8 cellular contexts compared by ENCODE assay signal in the genomic region with DNA sequence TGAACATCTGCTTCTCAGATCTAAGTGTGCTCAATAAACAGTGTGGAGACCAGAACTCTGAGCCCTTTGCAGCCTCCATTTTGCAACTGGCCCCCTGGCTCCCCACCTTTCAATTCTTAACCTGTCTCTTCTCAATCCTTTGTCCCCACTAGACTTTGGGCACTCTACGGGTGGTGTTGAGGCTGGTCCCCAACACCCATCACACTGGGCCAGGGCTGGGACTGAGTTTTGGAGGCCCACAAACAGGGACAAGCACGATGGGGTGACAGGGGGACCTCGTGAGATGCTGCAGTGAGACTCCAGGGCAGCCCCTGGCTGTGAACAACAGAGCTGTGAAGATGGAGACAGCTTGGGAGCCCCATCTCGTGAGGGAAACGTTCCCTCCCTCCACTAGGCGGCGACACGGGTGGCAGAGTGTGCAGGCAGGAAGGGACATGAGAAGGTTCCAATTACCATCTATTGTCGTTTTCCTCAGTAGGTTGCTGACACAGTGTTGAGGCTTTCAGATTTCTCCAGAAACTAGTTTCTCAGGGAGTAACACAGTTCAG. TPM values are rescaled to one million over a fixed set of nuclear protein-coding genes. Genes with fewer than 3 reads are reported as not detected.
A peak's percentile ranks its signal among the peaks of the same experiment; 100 is the strongest.
DNase-seq lines count a peak whose midpoint lies in the region; ATAC-seq and TF ChIP-seq lines count a peak whose summit lies in the region.

No MANE protein-coding gene starts in this region.

- TF ChIP-seq CTCF in WI38 (IDR thresholded peaks at IDR 0.05; ENCODE audit: low read depth, low read length) (peak; percentile 42), colonic mucosa (IDR thresholded peaks at IDR 0.05) (peak; percentile 28), natural killer cell (IDR thresholded peaks at IDR 0.05) (peak; percentile 49), ascending aorta (IDR thresholded peaks at IDR 0.05) (no peak)

- H3K4me3 Mint-ChIP-seq in CD4-positive, alpha-beta memory T cell = peak overlapping the region; percentile 47 to 74 (median 53)
- H3K4me3 Mint-ChIP-seq in natural killer cell = peak overlapping the region; percentile 58

- peaks cover 14 to 39% of the 10 kb centered on the region in 2 donors for H3K36me3 Mint-ChIP-seq in CD4-positive, alpha-beta memory T cell
- H3K36me3 Mint-ChIP-seq in natural killer cell = no peaks in the 10 kb centered on the region

- no peak overlapping the region for H3K27ac ChIP-seq in CD4-positive, alpha-beta memory T cell (ENCODE audit: low read depth, low read length)
- H3K27ac ChIP-seq in colonic mucosa (no peak overlapping the region), ascending aorta (no peak overlapping the region)

- peaks cover 44% of the 10 kb centered on the region for H3K4me1 ChIP-seq in CD4-positive, alpha-beta memory T cell (ENCODE audit: insufficient read depth, low read length)
- H3K4me1 ChIP-seq in colonic mucosa (peaks cover 22% of the 10 kb centered on the region), ascending aorta (peaks cover 18 to 25% of the 10 kb centered on the region in 2 donors)

- H3K27me3 ChIP-seq in CD4-positive, alpha-beta memory T cell (ENCODE audit: insufficient read depth, low read length) = no peaks in the 10 kb centered on the region
- no peaks in the 10 kb centered on the region for H3K27me3 ChIP-seq in colonic mucosa
- no peaks in the 10 kb centered on the region for H3K27me3 ChIP-seq in ascending aorta

- peaks cover 23% of the 10 kb centered on the region for H3K36me3 ChIP-seq in CD4-positive, alpha-beta memory T cell (ENCODE audit: insufficient read depth, low read length)
- peaks cover under 1% of the 10 kb centered on the region for H3K36me3 ChIP-seq in colonic mucosa
- H3K36me3 ChIP-seq in ascending aorta = peaks cover 0 to 14% of the 10 kb centered on the region in 2 donors

- peaks cover 0 to 3% (median 0%) of the 10 kb centered on the region in 8 donors for H3K9me3 Mint-ChIP-seq in CD4-positive, alpha-beta memory T cell
- H3K9me3 Mint-ChIP-seq in natural killer cell = no peaks in the 10 kb centered on the region

- no peak overlapping the region for H3K4me3 ChIP-seq in CD4-positive, alpha-beta memory T cell (ENCODE audit: low read length in 2 of 2)
- no peak overlapping the region for H3K4me3 ChIP-seq in WI38 (ENCODE audit: low read depth, low read length)
- no peak overlapping the region for H3K4me3 ChIP-seq in colonic mucosa
- H3K4me3 ChIP-seq in ascending aorta = no peak overlapping the region

- H3K27me3 Mint-ChIP-seq in CD4-positive, alpha-beta memory T cell = no peaks in the 10 kb centered on the region
- H3K27me3 Mint-ChIP-seq in natural killer cell (ENCODE audit: low read depth in 2 of 2) = no peaks in the 10 kb centered on the region

- peak; percentile 68 to 77 (median 73) for DNase-seq in CD4-positive, alpha-beta memory T cell
- DNase-seq in HT1080 (ENCODE audit: low read depth) (peak; percentile 30), colonic mucosa (peak; percentile 58), natural killer cell (peak; percentile 59), ascending aorta (ENCODE audit: low spot score in 2 of 2) (no peak)

- H3K9ac ChIP-seq in colonic mucosa (ENCODE audit: low read depth in 2 of 2, low read length in 2 of 2) = no peak overlapping the region

- ATAC-seq in natural killer cell (no peak), HG03097 (IDR thresholded peaks at IDR 0.05; ENCODE audit: low FRiP score, unreplicated experiment) (no peak), HG02981 (IDR thresholded peaks at IDR 0.05; ENCODE audit: unreplicated experiment) (no peak)

- H3K27ac Mint-ChIP-seq in CD4-positive, alpha-beta memory T cell = peak overlapping the region in 6 of 7 donors; percentile 4 to 83 (median 37)
- H3K27ac Mint-ChIP-seq in natural killer cell = peak overlapping the region; percentile 51 to 52

- H3K4me1 Mint-ChIP-seq in CD4-positive, alpha-beta memory T cell = peaks cover 24 to 51% (median 35%) of the 10 kb centered on the region in 4 donors
- H3K4me1 Mint-ChIP-seq in natural killer cell = peaks cover 37 to 58% of the 10 kb centered on the region in 2 donors

- intact Hi-C loops in CD4-positive, alpha-beta memory T cell (cut with micrococcal nuclease) = loop anchor here (1.0 kb wide), 1 partner anchor 10 kb away; no protein-coding TSS in a partner anchor
- intact Hi-C loops in colonic mucosa (cut with DNase I) (no loop called here), natural killer cell (cut with micrococcal nuclease) (no loop called here), ascending aorta (cut with DNase I) (no loop called here)

- CTCF ChIA-PET in CD4-positive, alpha-beta memory T cell (lab: Charles Lee; ENCODE audit: partially characterized antibody) = interaction anchor here (0.7 to 5.2 kb wide), 6 partner anchors 10 to 284 kb away, joined by 3 to 26 read pairs (median 11); partner anchors contain the start of gene CAPN10

- POLR2A ChIA-PET in CD4-positive, alpha-beta memory T cell (lab: Charles Lee; ENCODE audit: partially characterized antibody) = interaction anchor here (0.6 to 12.6 kb wide), 3 partner anchors 16 to 1093 kb away, joined by 4 to 249 read pairs (median 13); partner anchors contain the start of genes CAPN10 and RNPEPL1

- H3K9me3 ChIP-seq in CD4-positive, alpha-beta memory T cell (ENCODE audit: control insufficient read depth in 1 of 2, low read length in 2 of 2) = no peaks in the 10 kb centered on the region
- H3K9me3 ChIP-seq in colonic mucosa (no peaks in the 10 kb centered on the region), ascending aorta (no peaks in the 10 kb centered on the region)

RNA-seq across cellular contexts. Expression of gene ANKMY1, which starts 1.2 kb away (rescaled TPM):
- 10 to 100 TPM; 71.4 to 84.8 TPM for total RNA-seq in CD4-positive, alpha-beta memory T cell
- 10 to 100 TPM in 1 of 2 donors, 1 to 10 TPM in 1; 9.4 to 15.2 TPM for polyA plus RNA-seq in CD4-positive, alpha-beta memory T cell
- total RNA-seq in HT1080 (2014; rRNA removed; shearing (Covaris generic)) = 5.9 and 6.0 TPM in 2 replicates
- polyA plus RNA-seq in HT1080 (2015; cell fraction: cytosol; rRNA removed) = 7.0 and 8.3 TPM in 2 replicates
- polyA plus RNA-seq in HT1080 (2015; cell fraction: nucleus; rRNA removed) = 19.7 and 23.9 TPM in 2 replicates
- total RNA-seq in colonic mucosa = 10 to 100 TPM; 12.3 to 18.1 TPM
- total RNA-seq in natural killer cell = 10 to 100 TPM; 43.8 to 51.5 (median 46.6) TPM
- total RNA-seq in ascending aorta = 14.4 TPM

RNA-seq across cellular contexts. Expression of gene DUSP28, which starts 3.5 kb away (rescaled TPM):
- total RNA-seq in CD4-positive, alpha-beta memory T cell = 10 to 100 TPM; 16.3 to 19.4 TPM
- polyA plus RNA-seq in CD4-positive, alpha-beta memory T cell = 10 to 100 TPM; 18.2 to 18.5 TPM
- total RNA-seq in HT1080 (2014; rRNA removed; shearing (Covaris generic)) = 3.6 and 4.9 TPM in 2 replicates
- 4.3 and 5.4 TPM in 2 replicates for polyA plus RNA-seq in HT1080 (2015; cell fraction: cytosol; rRNA removed)
- polyA plus RNA-seq in HT1080 (2015; cell fraction: nucleus; rRNA removed) = 4.9 and 6.0 TPM in 2 replicates
- total RNA-seq in colonic mucosa (1 to 10 TPM; 3.9 to 5.3 TPM), natural killer cell (10 to 100 TPM; 13.5 to 25.2 (median 18.5) TPM), ascending aorta (72.3 TPM)

RNA-seq across cellular contexts. Expression of gene RNPEPL1, which starts 11.7 kb away (rescaled TPM):
- total RNA-seq in CD4-positive, alpha-beta memory T cell = 100 to 1,000 TPM; 140 to 145 TPM
- polyA plus RNA-seq in CD4-positive, alpha-beta memory T cell = 100 to 1,000 TPM in 1 of 2 donors, 10 to 100 TPM in 1; 13.6 to 100 TPM
- total RNA-seq in HT1080 (2014; rRNA removed; shearing (Covaris generic)) = 19.2 and 23.6 TPM in 2 replicates
- polyA plus RNA-seq in HT1080 (2015; cell fraction: cytosol; rRNA removed) = 63.9 and 66.6 TPM in 2 replicates
- polyA plus RNA-seq in HT1080 (2015; cell fraction: nucleus; rRNA removed) = 52.2 and 65.4 TPM in 2 replicates
- 100 to 1,000 TPM in 1 of 2 donors, 10 to 100 TPM in 1; 87.2 to 108 TPM for total RNA-seq in colonic mucosa
- total RNA-seq in natural killer cell = 100 to 1,000 TPM; 145 to 167 (median 164) TPM
- 196 TPM for total RNA-seq in ascending aorta

RNA-seq across cellular contexts. Expression of gene CAPN10, which starts 29.9 kb away (rescaled TPM):
- total RNA-seq in CD4-positive, alpha-beta memory T cell = 10 to 100 TPM; 80.6 to 83.0 TPM
- 10 to 100 TPM in 1 of 2 donors, 1 to 10 TPM in 1; 9.9 to 18.7 TPM for polyA plus RNA-seq in CD4-positive, alpha-beta memory T cell
- 31.2 and 37.9 TPM in 2 replicates for total RNA-seq in HT1080 (2014; rRNA removed; shearing (Covaris generic))
- 12.7 and 15.9 TPM in 2 replicates for polyA plus RNA-seq in HT1080 (2015; cell fraction: cytosol; rRNA removed)
- 58.4 and 63.9 TPM in 2 replicates for polyA plus RNA-seq in HT1080 (2015; cell fraction: nucleus; rRNA removed)
- total RNA-seq in colonic mucosa = 10 to 100 TPM; 29.1 to 47.8 TPM
- 10 to 100 TPM; 69.3 to 95.1 (median 91.0) TPM for total RNA-seq in natural killer cell
- 27.8 TPM for total RNA-seq in ascending aorta

Comparison
In these comparisons a context has a peak if more than half of its experiments do, and no peak if none do; other contexts are left out.
1. DNase-seq: peak in CD4-positive, alpha-beta memory T cell (5 of 5), HT1080 (single experiment), colonic mucosa (single experiment) and natural killer cell (single experiment); none in ascending aorta (0 of 2).
2. CTCF ChIP-seq: peak in WI38 (single experiment), colonic mucosa (single experiment) and natural killer cell (single experiment); none in ascending aorta (0 of 3).